In the genomic region with DNA sequence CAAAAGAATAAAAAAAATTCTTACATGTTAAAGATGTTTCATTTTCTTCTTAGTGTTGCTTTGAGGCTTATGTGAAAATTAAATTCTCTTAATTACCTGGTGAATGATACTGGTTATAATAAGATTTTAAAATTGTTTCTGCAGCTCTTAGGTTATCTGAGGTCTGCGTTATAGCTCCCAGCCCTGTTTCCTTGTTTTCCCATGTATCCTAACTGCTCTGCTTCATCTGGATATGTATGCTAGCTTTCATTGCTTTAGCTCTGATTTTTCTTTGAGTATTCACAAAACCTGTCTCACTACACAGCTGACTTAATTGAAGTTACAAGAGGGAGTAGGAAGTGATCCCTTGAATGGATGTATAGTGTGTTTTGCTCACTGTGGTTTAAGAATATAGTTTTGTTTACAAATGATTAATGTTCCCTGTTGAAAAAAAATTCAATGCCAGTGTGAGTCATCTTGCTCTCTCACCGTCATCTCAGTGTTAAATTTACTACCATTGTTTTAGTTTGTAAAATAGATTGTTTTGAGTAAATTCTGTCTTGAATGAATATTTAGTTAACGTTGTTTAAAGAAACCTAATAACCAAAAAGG, we compare ENCODE assay signal across 1 cellular context.
TF ChIP-seq lines count a peak whose summit lies in the region.

No MANE protein-coding gene starts in this region.

TF ChIP-seq in GM12878, 131 proteins besides CTCF, POLR2A, EP300 and RAD21:
- TF ChIP-seq, protein P1, sequence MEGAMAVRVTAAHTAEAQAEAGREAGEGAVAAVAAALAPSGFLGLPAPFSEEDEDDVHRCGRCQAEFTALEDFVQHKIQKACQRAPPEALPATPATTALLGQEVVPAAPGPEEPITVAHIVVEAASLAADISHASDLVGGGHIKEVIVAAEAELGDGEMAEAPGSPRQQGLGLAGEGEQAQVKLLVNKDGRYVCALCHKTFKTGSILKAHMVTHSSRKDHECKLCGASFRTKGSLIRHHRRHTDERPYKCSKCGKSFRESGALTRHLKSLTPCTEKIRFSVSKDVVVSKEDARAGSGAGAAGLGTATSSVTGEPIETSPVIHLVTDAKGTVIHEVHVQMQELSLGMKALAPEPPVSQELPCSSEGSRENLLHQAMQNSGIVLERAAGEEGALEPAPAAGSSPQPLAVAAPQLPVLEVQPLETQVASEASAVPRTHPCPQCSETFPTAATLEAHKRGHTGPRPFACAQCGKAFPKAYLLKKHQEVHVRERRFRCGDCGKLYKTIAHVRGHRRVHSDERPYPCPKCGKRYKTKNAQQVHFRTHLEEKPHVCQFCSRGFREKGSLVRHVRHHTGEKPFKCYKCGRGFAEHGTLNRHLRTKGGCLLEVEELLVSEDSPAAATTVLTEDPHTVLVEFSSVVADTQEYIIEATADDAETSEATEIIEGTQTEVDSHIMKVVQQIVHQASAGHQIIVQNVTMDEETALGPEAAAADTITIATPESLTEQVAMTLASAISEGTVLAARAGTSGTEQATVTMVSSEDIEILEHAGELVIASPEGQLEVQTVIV (IDR thresholded peaks at IDR 0.05; ENCODE audit: borderline replicate concordance, partially characterized antibody), result no peak
- TF ChIP-seq NR2C2 (IDR thresholded peaks at IDR 0.05; ENCODE audit: borderline replicate concordance, control insufficient read depth, insufficient read length, low read depth) (no peak), NFYA (IDR thresholded peaks at IDR 0.05; ENCODE audit: borderline replicate concordance, low read depth, low read length) (no peak)
- TF ChIP-seq, protein P2, sequence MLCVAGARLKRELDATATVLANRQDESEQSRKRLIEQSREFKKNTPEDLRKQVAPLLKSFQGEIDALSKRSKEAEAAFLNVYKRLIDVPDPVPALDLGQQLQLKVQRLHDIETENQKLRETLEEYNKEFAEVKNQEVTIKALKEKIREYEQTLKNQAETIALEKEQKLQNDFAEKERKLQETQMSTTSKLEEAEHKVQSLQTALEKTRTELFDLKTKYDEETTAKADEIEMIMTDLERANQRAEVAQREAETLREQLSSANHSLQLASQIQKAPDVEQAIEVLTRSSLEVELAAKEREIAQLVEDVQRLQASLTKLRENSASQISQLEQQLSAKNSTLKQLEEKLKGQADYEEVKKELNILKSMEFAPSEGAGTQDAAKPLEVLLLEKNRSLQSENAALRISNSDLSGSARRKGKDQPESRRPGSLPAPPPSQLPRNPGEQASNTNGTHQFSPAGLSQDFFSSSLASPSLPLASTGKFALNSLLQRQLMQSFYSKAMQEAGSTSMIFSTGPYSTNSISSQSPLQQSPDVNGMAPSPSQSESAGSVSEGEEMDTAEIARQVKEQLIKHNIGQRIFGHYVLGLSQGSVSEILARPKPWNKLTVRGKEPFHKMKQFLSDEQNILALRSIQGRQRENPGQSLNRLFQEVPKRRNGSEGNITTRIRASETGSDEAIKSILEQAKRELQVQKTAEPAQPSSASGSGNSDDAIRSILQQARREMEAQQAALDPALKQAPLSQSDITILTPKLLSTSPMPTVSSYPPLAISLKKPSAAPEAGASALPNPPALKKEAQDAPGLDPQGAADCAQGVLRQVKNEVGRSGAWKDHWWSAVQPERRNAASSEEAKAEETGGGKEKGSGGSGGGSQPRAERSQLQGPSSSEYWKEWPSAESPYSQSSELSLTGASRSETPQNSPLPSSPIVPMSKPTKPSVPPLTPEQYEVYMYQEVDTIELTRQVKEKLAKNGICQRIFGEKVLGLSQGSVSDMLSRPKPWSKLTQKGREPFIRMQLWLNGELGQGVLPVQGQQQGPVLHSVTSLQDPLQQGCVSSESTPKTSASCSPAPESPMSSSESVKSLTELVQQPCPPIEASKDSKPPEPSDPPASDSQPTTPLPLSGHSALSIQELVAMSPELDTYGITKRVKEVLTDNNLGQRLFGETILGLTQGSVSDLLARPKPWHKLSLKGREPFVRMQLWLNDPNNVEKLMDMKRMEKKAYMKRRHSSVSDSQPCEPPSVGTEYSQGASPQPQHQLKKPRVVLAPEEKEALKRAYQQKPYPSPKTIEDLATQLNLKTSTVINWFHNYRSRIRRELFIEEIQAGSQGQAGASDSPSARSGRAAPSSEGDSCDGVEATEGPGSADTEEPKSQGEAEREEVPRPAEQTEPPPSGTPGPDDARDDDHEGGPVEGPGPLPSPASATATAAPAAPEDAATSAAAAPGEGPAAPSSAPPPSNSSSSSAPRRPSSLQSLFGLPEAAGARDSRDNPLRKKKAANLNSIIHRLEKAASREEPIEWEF (IDR thresholded peaks at IDR 0.05; ENCODE audit: insufficient replicate concordance, low read depth, low read length), result no peak
TF ChIP-seq in GM12878: peak in this region for 0.
